In genomic region chr5:62652225-62652624, GRCh38 we compare ENCODE assay signal across 21 cellular contexts.
"Had no signal": no experiment of that assay in that cellular context is flagged by ENCODE, and none has a peak within 500 bp of the region (broad histone marks: within the 10 kb centered on the region; RNA-seq: fewer than 3 reads in every experiment).

No MANE protein-coding gene starts in this region.

- H3K4me3 ChIP-seq: coronary artery, dorsolateral prefrontal cortex, esophagus squamous epithelium, gastrocnemius medialis, heart left ventricle, left lung, lower lobe of right lung, mucosa of descending colon had no signal

- H3K27ac ChIP-seq: coronary artery, dorsolateral prefrontal cortex, epithelial cell of prostate, esophagus squamous epithelium, gastrocnemius medialis, heart left ventricle, left lung, lower lobe of right lung had no signal

- H3K4me1 ChIP-seq: esophagus squamous epithelium, gastrocnemius medialis, lower lobe of right lung had no signal

- H3K27ac Mint-ChIP-seq: mesothelial cell of epicardium had no signal

- H3K9me3 ChIP-seq: gastrocnemius medialis, heart left ventricle, left lung, lower lobe of right lung, mucosa of descending colon had no signal

- ATAC-seq: esophagus mucosa, gastrocnemius medialis, left cardiac atrium, left lung, left ventricle myocardium superior, lower lobe of right lung, mucosa of descending colon had no signal

- H3K27me3 ChIP-seq: dorsolateral prefrontal cortex, esophagus squamous epithelium, gastrocnemius medialis, heart left ventricle, left lung had no signal

- H3K36me3 ChIP-seq: esophagus squamous epithelium, gastrocnemius medialis, heart left ventricle, left lung, lower lobe of right lung had no signal

- H3K4me3 Mint-ChIP-seq: mesothelial cell of epicardium had no signal

- DNase-seq: dermis blood vessel endothelial cell; dorsolateral prefrontal cortex; effector CD4-positive, alpha-beta T cell; effector memory CD4-positive, alpha-beta T cell; erythroblast; esophagus squamous epithelium; foreskin fibroblast; foreskin melanocyte; gastrocnemius medialis; heart left ventricle; hippocampal formation; left cardiac atrium; left lung; left ventricle myocardium superior; lower lobe of right lung; mesenchymal stem cell; mucosa of descending colon had no signal
